ENCODE assay signal across 12 cellular contexts in the genomic region with DNA sequence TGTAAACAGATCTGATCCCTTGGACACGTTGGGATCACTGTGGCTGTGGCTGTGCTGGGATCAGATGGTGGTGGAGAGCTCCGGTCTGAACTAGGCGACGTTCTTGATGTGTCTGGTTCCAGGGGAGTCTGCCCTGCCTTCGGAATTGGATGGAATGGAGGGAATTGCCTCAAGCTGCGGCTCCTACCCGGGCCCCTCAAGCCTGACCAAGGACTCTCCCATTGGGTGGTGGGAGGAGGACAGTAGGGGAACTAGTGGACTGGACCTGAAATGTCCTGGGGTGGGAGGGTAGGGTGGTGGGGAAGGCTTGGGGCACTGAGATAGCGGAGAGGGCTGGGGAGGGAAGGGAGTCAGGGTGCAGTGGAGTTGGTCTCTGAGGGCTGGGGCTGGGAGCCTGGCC. TPM values are rescaled to one million over a fixed set of nuclear protein-coding genes. Genes with fewer than 3 reads are reported as not detected.
DNase-seq lines count a peak whose midpoint lies in the region; ATAC-seq and TF ChIP-seq lines count a peak whose summit lies in the region.
"Had no signal": no experiment of that assay in that cellular context is flagged by ENCODE, and none has a peak within 500 bp of the region (broad histone marks: within the 10 kb centered on the region; RNA-seq: fewer than 3 reads in every experiment).

No MANE protein-coding gene starts in this region.

- no TSS peak for BruUV-seq in Panc1 (replicated peaks; lab: Mats Ljungman, UMichigan)

- no peaks in the 10 kb centered on the region for H3K9me3 Mint-ChIP-seq in T-helper 2 cell treated with Interferon-gamma antibody and Interleukin-4, amounts not matched to agents 5 μg/mL and 100 μg/mL, for 36 hours
- H3K9me3 Mint-ChIP-seq in glutamatergic neuron (ENCODE audit: unreplicated experiment): peaks cover 6% of the 10 kb centered on the region
- H3K9me3 Mint-ChIP-seq: stimulated activated effector memory CD8-positive, alpha-beta T cell treated with anti-CD3 and anti-CD28 coated beads, Interleukin-12 subunit alpha, Interleukin-12 subunit beta, amount 100 ng/mL, for 72 hours had no signal

- H3K4me1 ChIP-seq in Panc1 (ENCODE audit: control insufficient read depth, insufficient read depth, low read length) (peaks cover 27% of the 10 kb centered on the region), rectal smooth muscle tissue (ENCODE audit: control insufficient read depth, insufficient read depth, low read length) (peaks cover 15% of the 10 kb centered on the region)

- peaks cover 12% of the 10 kb centered on the region for H3K4me1 Mint-ChIP-seq in T-helper 2 cell treated with Interferon-gamma antibody and Interleukin-4, amounts not matched to agents 5 μg/mL and 100 μg/mL, for 36 hours (ENCODE audit: low read depth)
- peaks cover 5% of the 10 kb centered on the region for H3K4me1 Mint-ChIP-seq in glutamatergic neuron (ENCODE audit: low read depth, unreplicated experiment)

- POLR2A ChIA-PET in Panc1 (lab: Charles Lee): interaction anchor here (0.6 kb wide), 1 partner anchor 238 kb away, joined by 5 read pairs; no protein-coding TSS in a partner anchor

- TF ChIP-seq CTCF in Panc1 (IDR thresholded peaks at IDR 0.05) (no peak), glutamatergic neuron (IDR thresholded peaks at IDR 0.05; ENCODE audit: partially characterized antibody, unreplicated experiment) (no peak)

- DNase-seq in T-helper 2 cell treated with Interferon-gamma antibody and Interleukin-4, amounts not matched to agents 5 μg/mL and 100 μg/mL, for 36 hours (ENCODE audit: low spot score): no peak
- DNase-seq in T-helper 2 cell (no peak), Panc1 (ENCODE audit: low read depth, low spot score) (no peak), glutamatergic neuron (no peak), COR-L47 (lab: John Stamatoyannopoulos, UW) (no peak), D341Med (ENCODE audit: low spot score) (no peak)
- DNase-seq: caudate nucleus; NCI-H1436 treated with DMSO at 0.1 percent for 48 hours; NK-92 treated with Interleukin-12 subunit alpha and Interleukin-12 subunit beta, amount 100 ng/mL, for 24 hours had no signal

- H3K27me3 ChIP-seq in Panc1 (ENCODE audit: control insufficient read depth, insufficient read depth, low read length) (no peaks in the 10 kb centered on the region), rectal smooth muscle tissue (ENCODE audit: control insufficient read depth, insufficient read depth, low read length) (no peaks in the 10 kb centered on the region)

- CTCF ChIA-PET in Panc1 (lab: Charles Lee): interaction anchor here (0.7 kb wide), 1 partner anchor 424 kb away, joined by 4 read pairs; no protein-coding TSS in a partner anchor

- no peak overlapping the region for H3K9ac ChIP-seq in rectal smooth muscle tissue (ENCODE audit: low read length)

- H3K4me3 ChIP-seq in Panc1 (ENCODE audit: low read depth in 2 of 2, low read length in 2 of 2) (peak overlapping the region in 1 of 2 experiments; percentile 23; a peak in 1 of 4 replicates), rectal smooth muscle tissue (ENCODE audit: low read length) (no peak overlapping the region)

- H3K27me3 Mint-ChIP-seq in T-helper 2 cell treated with Interferon-gamma antibody and Interleukin-4, amounts not matched to agents 5 μg/mL and 100 μg/mL, for 36 hours (ENCODE audit: low read depth): no peaks in the 10 kb centered on the region
- H3K27me3 Mint-ChIP-seq in glutamatergic neuron (ENCODE audit: unreplicated experiment): peaks cover 8% of the 10 kb centered on the region

- H3K36me3 ChIP-seq in Panc1 (ENCODE audit: control insufficient read depth, insufficient read depth, low read length) (no peaks in the 10 kb centered on the region), rectal smooth muscle tissue (ENCODE audit: control insufficient read depth, insufficient read depth, low read length) (no peaks in the 10 kb centered on the region)

- intact Hi-C loops in Panc1 (cut with micrococcal nuclease; ENCODE audit: unreplicated experiment): no loop called here

- peak overlapping the region; percentile 11; the same call in 1 of the 2 replicates for H3K27ac ChIP-seq in Panc1 (ENCODE audit: low read length)
- H3K27ac ChIP-seq in rectal smooth muscle tissue (ENCODE audit: low read depth, low read length): peak overlapping the region; percentile 99

- H3K27ac Mint-ChIP-seq in T-helper 2 cell treated with Interferon-gamma antibody and Interleukin-4, amounts not matched to agents 5 μg/mL and 100 μg/mL, for 36 hours: peak overlapping the region; percentile 26
- peak overlapping the region; percentile 98 for H3K27ac Mint-ChIP-seq in glutamatergic neuron (ENCODE audit: unreplicated experiment)
- H3K27ac Mint-ChIP-seq: stimulated activated effector memory CD8-positive, alpha-beta T cell treated with anti-CD3 and anti-CD28 coated beads, Interleukin-12 subunit alpha, Interleukin-12 subunit beta, amount 100 ng/mL, for 72 hours had no signal

- peak overlapping the region; percentile 29 for H3K4me3 Mint-ChIP-seq in T-helper 2 cell treated with Interferon-gamma antibody and Interleukin-4, amounts not matched to agents 5 μg/mL and 100 μg/mL, for 36 hours
- peak overlapping the region; percentile 49 for H3K4me3 Mint-ChIP-seq in glutamatergic neuron (ENCODE audit: unreplicated experiment)

- in situ Hi-C loops in Panc1 (cut with HindIII; ENCODE audit: low pct_unique_long_range_greater_than_20kb, low sequenced_read_pairs): no loop called here

- H3K36me3 Mint-ChIP-seq in T-helper 2 cell treated with Interferon-gamma antibody and Interleukin-4, amounts not matched to agents 5 μg/mL and 100 μg/mL, for 36 hours (ENCODE audit: low read depth): peaks cover 1% of the 10 kb centered on the region
- H3K36me3 Mint-ChIP-seq in glutamatergic neuron (ENCODE audit: unreplicated experiment): no peaks in the 10 kb centered on the region

- H3K9me3 ChIP-seq in Panc1 (ENCODE audit: control insufficient read depth, insufficient read depth, low read depth, low read length): no peaks in the 10 kb centered on the region

- no peak for ATAC-seq in Panc1
- ATAC-seq in GM18873 (IDR thresholded peaks at IDR 0.05; ENCODE audit: low FRiP score, unreplicated experiment): no peak
- ATAC-seq: stimulated activated effector memory CD8-positive, alpha-beta T cell treated with anti-CD3 and anti-CD28 coated beads, Interleukin-12 subunit alpha, Interleukin-12 subunit beta, amount 100 ng/mL, for 72 hours had no signal

RNA-seq across cellular contexts. Expression of gene UBALD1, which starts 3.2 kb away (rescaled TPM):
- total RNA-seq in Panc1 (2021; ENCODE audit: unreplicated experiment) (29.9 TPM), glutamatergic neuron (ENCODE audit: unreplicated experiment) (54.6 TPM)
- 45.6 TPM for polyA plus RNA-seq in Panc1 (2012; ENCODE audit: insufficient read length)

RNA-seq across cellular contexts. Expression of gene MGRN1, which starts 6.7 kb away (rescaled TPM):
- 59.7 TPM for total RNA-seq in Panc1 (2021; ENCODE audit: unreplicated experiment)
- 72.3 TPM for polyA plus RNA-seq in Panc1 (2012; ENCODE audit: insufficient read length)
- 150 TPM for total RNA-seq in glutamatergic neuron (ENCODE audit: unreplicated experiment)
